ENCODE assay signal across 8 cellular contexts in the genomic region with DNA sequence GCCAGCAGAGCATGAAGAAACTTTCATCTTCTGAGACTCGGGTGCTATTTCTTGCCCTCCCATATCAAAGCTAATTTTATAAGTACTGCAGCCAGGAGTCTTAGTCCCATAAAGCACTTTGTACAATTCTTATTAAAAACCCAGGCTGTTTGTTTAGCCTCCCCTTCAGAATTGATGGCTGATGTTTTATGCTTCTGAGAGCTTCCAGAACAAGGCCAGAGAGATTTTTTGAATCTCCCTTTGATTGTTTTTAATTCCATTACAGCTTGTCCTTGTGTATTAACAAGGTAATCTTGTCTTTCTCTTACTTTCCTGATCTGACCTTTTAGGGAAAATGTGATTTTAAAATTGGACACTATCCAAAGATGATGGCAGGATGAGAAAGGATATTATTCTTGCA.
"Had no signal": no experiment of that assay in that cellular context is flagged by ENCODE, and none has a peak within 500 bp of the region (broad histone marks: within the 10 kb centered on the region; RNA-seq: fewer than 3 reads in every experiment).

No MANE protein-coding gene starts in this region.

- H3K27ac ChIP-seq: GM23248 had no signal

- H3K9me3 ChIP-seq: HAP-1 had no signal

- H3K4me3 ChIP-seq: GM23248, HAP-1, K562 had no signal

- H3K9ac ChIP-seq: GM23248 had no signal

- DNase-seq: GM23248, GOT3, H7, IMR-90, KG1 had no signal

- ATAC-seq: HCT116, K562 had no signal

- H2AFZ ChIP-seq: GM23248 had no signal
